9 cellular contexts compared by ENCODE assay signal in the genomic region with DNA sequence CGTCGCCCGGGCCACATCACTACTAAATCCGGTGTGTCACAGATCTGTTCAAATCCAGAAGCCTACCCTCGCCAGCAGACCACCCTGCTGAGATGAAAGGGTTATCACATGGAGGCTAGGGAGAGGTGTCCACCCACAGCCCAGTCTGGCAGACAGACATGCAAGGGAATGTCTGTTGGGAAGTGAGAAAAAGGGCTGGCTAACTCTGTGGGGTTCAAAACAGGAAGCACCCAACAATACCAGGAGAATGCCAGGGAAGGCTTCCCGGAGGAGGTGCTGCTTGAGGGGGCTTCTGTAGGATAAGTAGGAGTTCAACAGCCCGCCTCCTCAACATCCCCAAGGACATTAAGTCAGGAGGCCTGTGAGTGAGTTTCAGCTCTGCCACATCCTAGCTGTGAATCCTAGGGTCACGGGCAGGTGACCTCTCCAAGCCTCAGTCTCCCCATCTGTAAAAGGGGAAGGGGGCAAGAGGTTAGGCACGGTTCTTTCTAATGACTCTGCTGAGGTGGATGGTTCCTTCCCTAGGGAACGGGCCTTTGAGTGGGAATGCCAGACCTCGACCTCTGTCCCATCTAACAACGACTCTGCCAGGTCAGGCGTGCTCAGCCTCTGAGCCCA. TPM values are rescaled to one million over a fixed set of nuclear protein-coding genes. Genes with fewer than 3 reads are reported as not detected.
A peak's percentile ranks its signal among the peaks of the same experiment; 100 is the strongest.
DNase-seq lines count a peak whose midpoint lies in the region; ATAC-seq and TF ChIP-seq lines count a peak whose summit lies in the region.
"Had no signal": no experiment of that assay in that cellular context is flagged by ENCODE, and none has a peak within 500 bp of the region (broad histone marks: within the 10 kb centered on the region; RNA-seq: fewer than 3 reads in every experiment).

No MANE protein-coding gene starts in this region.

- no peak for ATAC-seq in SK-N-SH treated with all-trans-retinoic acid at 6 μM for 48 hours
- peak; percentile 11 for ATAC-seq in sciatic nerve
- no peak for ATAC-seq in GM21786 (IDR thresholded peaks at IDR 0.05; ENCODE audit: unreplicated experiment)

- TF ChIP-seq CTCF in GM12875 (IDR thresholded peaks at IDR 0.05; ENCODE audit: borderline replicate concordance, insufficient read depth, low read depth, low read length): no peak
- TF ChIP-seq CTCF in fibroblast of villous mesenchyme (IDR thresholded peaks at IDR 0.05; ENCODE audit: insufficient read depth, low read depth, low read length): no peak

- intact Hi-C loops in sciatic nerve (cut with DNase I): no loop called here

- H3K4me3 ChIP-seq in GM12875 (ENCODE audit: low read depth, low read length): peak overlapping the region; percentile 96
- H3K4me3 ChIP-seq in fibroblast of villous mesenchyme (ENCODE audit: low read depth, low read length): peak overlapping the region; percentile 84

- DNase-seq in fibroblast of villous mesenchyme (ENCODE audit: low read depth) (no peak), sciatic nerve (ENCODE audit: low spot score) (no peak), NCI-H2029 treated with DMSO at 0.1 percent for 48 hours (lab: John Stamatoyannopoulos, UW) (no peak), NCI-H510A treated with DMSO at 0.1 percent for 48 hours (lab: John Stamatoyannopoulos, UW) (no peak), NCI-H128 (lab: John Stamatoyannopoulos, UW; ENCODE audit: unreplicated experiment) (no peak)
- DNase-seq: amniotic stem cell had no signal

TF ChIP-seq in SK-N-SH treated with all-trans-retinoic acid at 6 μM for 48 hours, 23 proteins besides CTCF, POLR2A, EP300 and RAD21:
- TF ChIP-seq BACH2 (CRISPR knock-in tag; IDR thresholded peaks at IDR 0.05; ENCODE audit: borderline replicate concordance) (no peak), ZFP3 (CRISPR knock-in tag; IDR thresholded peaks at IDR 0.05) (peak; percentile 99)
TF ChIP-seq in SK-N-SH treated with all-trans-retinoic acid at 6 μM for 48 hours: peak in this region for 1.

RNA-seq across cellular contexts. Expression of gene TPST2, which starts 1.1 kb away (rescaled TPM):
- total RNA-seq in fibroblast of villous mesenchyme: 25.0 and 33.2 TPM in 2 replicates
- 26.6 TPM for total RNA-seq in sciatic nerve

RNA-seq across cellular contexts. Expression of gene CRYBB1, which starts 29.0 kb away (rescaled TPM):
- not detected in 2 replicates for total RNA-seq in fibroblast of villous mesenchyme
- total RNA-seq in sciatic nerve: 0.76 TPM

RNA-seq across cellular contexts. Expression of gene CRYBA4, which starts 32.9 kb away (rescaled TPM):
- total RNA-seq in fibroblast of villous mesenchyme (not detected in 2 replicates), sciatic nerve (not detected)
